9 cellular contexts compared by ENCODE assay signal in genomic region chr3:9792405-9793160, GRCh38. TPM values are rescaled to one million over a fixed set of nuclear protein-coding genes. Genes with fewer than 3 reads are reported as not detected.
DNase-seq lines count a peak whose midpoint lies in the region; ATAC-seq, FAIRE-seq and TF ChIP-seq lines count a peak whose summit lies in the region.
"Had no signal": no experiment of that assay in that cellular context is flagged by ENCODE, and none has a peak within 500 bp of the region (broad histone marks: within the 10 kb centered on the region; RNA-seq: fewer than 3 reads in every experiment).

Gene ARPC4, plus strand, starts transcription at chr3:9793082. Its CDS starts 40 bp downstream, at chr3:9793122.
Gene TADA3, minus strand, starts transcription at chr3:9792473. Its CDS starts 1,007 bp downstream, at chr3:9791466.

- ATAC-seq in HG03439 (IDR thresholded peaks at IDR 0.05; ENCODE audit: unreplicated experiment), result peak; percentile 88

- intact Hi-C loops in kidney (cut with DNase I), result no loop called here

- H3K4me1 ChIP-seq in kidney (ENCODE audit: control insufficient read depth in 1 of 2, insufficient read depth in 1 of 2, low read depth in 1 of 2, low read length in 2 of 2), result peaks cover 8 to 19% of the 10 kb centered on the region in 2 donors

- H3K27ac ChIP-seq in kidney (ENCODE audit: low read depth in 2 of 2, low read length in 2 of 2), result peak within 1 kb of the TSS; percentile 99

- H3K4me3 ChIP-seq in kidney (ENCODE audit: low read length in 2 of 2), result peak within 1 kb of the TSS; percentile 97 to 99

- no peak for TF ChIP-seq CTCF in kidney (IDR thresholded peaks at IDR 0.05; ENCODE audit: borderline replicate concordance, extremely low read depth, insufficient read depth)

- peaks cover 12 to 25% of the 10 kb centered on the region in 2 donors for H3K36me3 ChIP-seq in kidney (ENCODE audit: control insufficient read depth in 1 of 2, insufficient read depth in 2 of 2, low read length in 2 of 2)

- no peak for FAIRE-seq in kidney (lab: Jason Lieb, UNC)
- FAIRE-seq: endometrium had no signal

- DNase-seq in Ammon's horn (ENCODE audit: low spot score) (peak; percentile 97), GM19238 (ENCODE audit: insufficient read length, low spot score) (peak; percentile 82), NCI-H510A (lab: John Stamatoyannopoulos, UW) (peak; percentile 73), cerebellar nuclear complex (lab: John Stamatoyannopoulos, UW) (peak; percentile 62 to 85), kidney (peak; percentile 98)
- peak; percentile 88 for DNase-seq in activated CD4-positive, alpha-beta T cell treated with anti-CD3 and anti-CD28 coated beads for 1 hour
- DNase-seq in stimulated activated CD4-positive, alpha-beta T cell treated with anti-CD3 and anti-CD28 coated beads, Interleukin-15, amount 100 ng/mL, for 1 hour (ENCODE audit: low read depth in 1 of 2, low spot score in 1 of 2), result peak; percentile 78 to 83

- no peaks in the 10 kb centered on the region for H3K9me3 ChIP-seq in kidney (ENCODE audit: control insufficient read depth in 1 of 2, low read length in 2 of 2)

- H3K9ac ChIP-seq in kidney (ENCODE audit: low read length in 2 of 2), result peak within 1 kb of the TSS; percentile 90 to 99

RNA-seq across cellular contexts. Expression of gene ARPC4, which starts in this region (rescaled TPM):
- total RNA-seq in kidney, result 164 TPM
- polyA plus RNA-seq in kidney (ENCODE audit: insufficient read depth, low read depth, low replicate concordance), result 138 TPM

RNA-seq across cellular contexts. Expression of gene TADA3, which starts in this region (rescaled TPM):
- total RNA-seq in kidney, result 65.1 TPM
- polyA plus RNA-seq in kidney (ENCODE audit: insufficient read depth, low read depth, low replicate concordance), result 58.4 TPM

Comparison
In these comparisons a context has a peak if more than half of its experiments do, and no peak if none do; other contexts are left out.
1. Peak in every context shown above with its lines: DNase-seq, ATAC-seq, H3K4me3 ChIP-seq and H3K27ac ChIP-seq.